Comparison of ENCODE assay signal across 21 cellular contexts in the genomic region with DNA sequence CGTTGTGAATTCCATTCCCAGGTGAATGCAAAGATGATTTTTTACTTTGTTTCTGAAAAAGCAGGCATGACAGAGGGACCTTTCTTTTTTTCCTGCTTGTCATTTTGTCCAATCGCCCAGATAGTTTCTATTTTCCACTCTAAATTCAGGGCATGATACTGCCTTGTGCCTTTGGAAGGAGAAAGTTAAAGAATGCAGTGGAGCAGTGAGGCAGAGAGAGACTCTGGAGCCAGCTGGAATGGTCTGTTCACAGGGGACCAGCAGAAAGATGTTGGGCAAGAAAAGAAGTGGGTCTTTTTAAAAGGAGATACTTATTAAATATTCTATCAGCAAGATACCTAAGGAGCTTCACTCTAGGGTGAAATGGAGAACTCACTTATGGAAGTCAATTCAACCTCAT.
"Had no signal": no experiment of that assay in that cellular context is flagged by ENCODE, and none has a peak within 500 bp of the region (broad histone marks: within the 10 kb centered on the region; RNA-seq: fewer than 3 reads in every experiment).

No MANE protein-coding gene starts in this region.

- H3K4me3 ChIP-seq: heart left ventricle, left ventricle myocardium inferior, lung, ovary, sigmoid colon, spleen, transverse colon, upper lobe of right lung had no signal

- H3K36me3 Mint-ChIP-seq: immature natural killer cell; naive B cell; natural killer cell; stimulated activated effector memory CD8-positive, alpha-beta T cell treated with anti-CD3 and anti-CD28 coated beads, Interleukin-12 subunit alpha, Interleukin-12 subunit beta, amount 100 ng/mL, for 72 hours had no signal

- H3K27ac Mint-ChIP-seq: immature natural killer cell; naive B cell; natural killer cell; progenitor cell of endocrine pancreas; stimulated activated effector memory CD8-positive, alpha-beta T cell treated with anti-CD3 and anti-CD28 coated beads, Interleukin-12 subunit alpha, Interleukin-12 subunit beta, amount 100 ng/mL, for 72 hours had no signal

- H3K27me3 Mint-ChIP-seq: naive B cell; progenitor cell of endocrine pancreas; stimulated activated naive CD8-positive, alpha-beta T cell treated with anti-CD3 and anti-CD28 coated beads, Interleukin-15, amount 100 ng/mL, for 72 hours had no signal

- H3K27me3 ChIP-seq: heart left ventricle, ovary, sigmoid colon, spleen, transverse colon, upper lobe of right lung had no signal

- H3K36me3 ChIP-seq: heart left ventricle, left ventricle myocardium inferior, ovary, sigmoid colon, spleen, transverse colon, upper lobe of right lung had no signal

- H3K4me3 Mint-ChIP-seq: immature natural killer cell; naive B cell; natural killer cell; stimulated activated effector memory CD8-positive, alpha-beta T cell treated with anti-CD3 and anti-CD28 coated beads, Interleukin-12 subunit alpha, Interleukin-12 subunit beta, amount 100 ng/mL, for 72 hours; stimulated activated naive CD8-positive, alpha-beta T cell treated with anti-CD3 and anti-CD28 coated beads, Interleukin-15, amount 100 ng/mL, for 72 hours had no signal

- H3K27ac ChIP-seq: heart left ventricle, left ventricle myocardium inferior, ovary, sigmoid colon, spleen, transverse colon, upper lobe of right lung had no signal

- DNase-seq: heart left ventricle; immature natural killer cell; kidney; left colon; left ventricle myocardium inferior; mesenchymal stem cell; naive B cell; natural killer cell; ovary; retina; sigmoid colon; small intestine; spleen; stimulated activated CD4-positive, alpha-beta T cell treated with anti-CD3 and anti-CD28 coated beads, Interleukin-4, amount 100 ng/mL, for 24 hours; stimulated activated naive CD4-positive, alpha-beta T cell treated with Interleukin-2 at 50 U/mL for 16 hours; stimulated activated naive CD8-positive, alpha-beta T cell treated with anti-CD3 and anti-CD28 coated beads, Interleukin-15, amount 100 ng/mL, for 72 hours; transverse colon; upper lobe of right lung had no signal

- H3K9me3 ChIP-seq: heart left ventricle, left ventricle myocardium inferior, ovary, sigmoid colon, transverse colon, upper lobe of right lung had no signal

- H3K4me1 ChIP-seq: heart left ventricle, left ventricle myocardium inferior, sigmoid colon, spleen, transverse colon, upper lobe of right lung had no signal

- ATAC-seq: heart left ventricle; left colon; natural killer cell; stimulated activated effector memory CD8-positive, alpha-beta T cell treated with anti-CD3 and anti-CD28 coated beads, Interleukin-12 subunit alpha, Interleukin-12 subunit beta, amount 100 ng/mL, for 72 hours; stimulated activated naive CD8-positive, alpha-beta T cell treated with anti-CD3 and anti-CD28 coated beads, Interleukin-15, amount 100 ng/mL, for 72 hours; upper lobe of right lung had no signal

- H3K4me1 Mint-ChIP-seq: immature natural killer cell; naive B cell; natural killer cell; stimulated activated effector memory CD8-positive, alpha-beta T cell treated with anti-CD3 and anti-CD28 coated beads, Interleukin-12 subunit alpha, Interleukin-12 subunit beta, amount 100 ng/mL, for 72 hours; stimulated activated naive CD8-positive, alpha-beta T cell treated with anti-CD3 and anti-CD28 coated beads, Interleukin-15, amount 100 ng/mL, for 72 hours had no signal
